Comparison of ENCODE assay signal across 1 cellular context in genomic region chr1:236287757-236288619, GRCh38.
TF ChIP-seq lines count a peak whose summit lies in the region.

No MANE protein-coding gene starts in this region.

TF ChIP-seq in H1, 55 proteins besides CTCF, POLR2A, EP300 and RAD21:
- no peak for TF ChIP-seq CBX8 (IDR thresholded peaks at IDR 0.05; ENCODE audit: borderline replicate concordance, low read depth, low read length)
- TF ChIP-seq POLR2AphosphoS5 (IDR thresholded peaks at IDR 0.05; ENCODE audit: low read depth, low read length): 0 out of 2 replicates have a peak, but pooled peaks have one; percentile 38
- no peak for TF ChIP-seq KDM4A (IDR thresholded peaks at IDR 0.05; ENCODE audit: low read depth, low read length, severe bottlenecking)
- TF ChIP-seq TAF1 (IDR thresholded peaks at IDR 0.05; ENCODE audit: low read depth, low read length): peak; percentile 87
- no peak for TF ChIP-seq TAF7 (optimal IDR thresholded peaks at IDR 0.05; ENCODE audit: borderline replicate concordance, low read depth, low read length)
- TF ChIP-seq SP1 (IDR thresholded peaks at IDR 0.05; ENCODE audit: low read depth, low read length): no peak
- no peak for TF ChIP-seq CHD7 (IDR thresholded peaks at IDR 0.05; ENCODE audit: insufficient replicate concordance, low read length)
- TF ChIP-seq CHD1 (IDR thresholded peaks at IDR 0.05; ENCODE audit: low read depth, low read length): no peak
- no peak for TF ChIP-seq SIX5 (IDR thresholded peaks at IDR 0.05; ENCODE audit: low read depth, low read length)
- TF ChIP-seq YY1 (IDR thresholded peaks at IDR 0.05; ENCODE audit: low read depth, low read length): no peak
- TF ChIP-seq RFX5 (IDR thresholded peaks at IDR 0.05; ENCODE audit: borderline replicate concordance, low read depth, low read length): no peak
- no peak for TF ChIP-seq GTF2F1 (IDR thresholded peaks at IDR 0.05; ENCODE audit: borderline replicate concordance, low read depth, low read length)
- peak; percentile 16; the same call in 1 of the 2 replicates for TF ChIP-seq E2F6 (IDR thresholded peaks at IDR 0.05)
- peak; percentile 94 for TF ChIP-seq TBP (IDR thresholded peaks at IDR 0.05; ENCODE audit: low read depth, low read length)
